22 cellular contexts compared by ENCODE assay signal in genomic region chr7:32870298-32870697, GRCh38.
"Had no signal": no experiment of that assay in that cellular context is flagged by ENCODE, and none has a peak within 500 bp of the region (broad histone marks: within the 10 kb centered on the region; RNA-seq: fewer than 3 reads in every experiment).

No MANE protein-coding gene starts in this region.

- H3K27me3 ChIP-seq: esophagus squamous epithelium, left lung, spleen, testis, tibial nerve, upper lobe of right lung, vagina had no signal

- H3K27ac Mint-ChIP-seq: nephron progenitor cell; stimulated activated naive B cell treated with anti-CD40 and anti-IgM and Interleukin-4, amounts not matched to agents 10 μg/mL and 1 μg/mL and 100 μg/mL, for 72 hours; stimulated activated naive CD8-positive, alpha-beta T cell treated with anti-CD3 and anti-CD28 coated beads, Interleukin-15, amount 100 ng/mL, for 72 hours had no signal

- H3K4me1 ChIP-seq: parathyroid adenoma, prostate gland, testis, tibial nerve had no signal

- H3K4me3 Mint-ChIP-seq: effector memory CD8-positive, alpha-beta T cell; immature natural killer cell; nephron progenitor cell; stimulated activated naive B cell treated with anti-CD40 and anti-IgM and Interleukin-4, amounts not matched to agents 10 μg/mL and 1 μg/mL and 100 μg/mL, for 72 hours; stimulated activated naive CD8-positive, alpha-beta T cell treated with anti-CD3 and anti-CD28 coated beads, Interleukin-15, amount 100 ng/mL, for 72 hours had no signal

- H3K9me3 ChIP-seq: left lung, prostate gland, testis, tibial nerve, upper lobe of right lung, vagina had no signal

- H3K4me3 ChIP-seq: esophagus squamous epithelium, left lung, lung, prostate gland, spleen, testis, tibial nerve, upper lobe of right lung, vagina had no signal

- H3K4me1 Mint-ChIP-seq: nephron progenitor cell had no signal

- DNase-seq: effector memory CD8-positive, alpha-beta T cell; esophagus squamous epithelium; foreskin fibroblast; immature natural killer cell; left lung; midbrain; nephron progenitor cell; retina; spleen; stimulated activated CD4-positive, alpha-beta T cell treated with anti-CD3 and anti-CD28 coated beads, Interleukin-15, amount 100 ng/mL, for 24 hours; stimulated activated CD4-positive, alpha-beta T cell treated with anti-CD3 and anti-CD28 coated beads, Interleukin-1b, Interleukin-23, amount 100 ng/mL, for 48 hours; stimulated activated CD4-positive, alpha-beta T cell treated with anti-CD3 and anti-CD28 coated beads, Interleukin-4, amount 100 ng/mL, for 24 hours; stimulated activated naive B cell treated with anti-CD40 and anti-IgM and Interleukin-4, amounts not matched to agents 10 μg/mL and 1 μg/mL and 100 μg/mL, for 72 hours; stimulated activated naive CD8-positive, alpha-beta T cell treated with anti-CD3 and anti-CD28 coated beads, Interleukin-15, amount 100 ng/mL, for 72 hours; testis; upper lobe of right lung had no signal

- H3K9me3 Mint-ChIP-seq: effector memory CD8-positive, alpha-beta T cell; immature natural killer cell had no signal

- H3K27ac ChIP-seq: esophagus squamous epithelium, left lung, parathyroid adenoma, prostate gland, spleen, testis, tibial nerve, upper lobe of right lung, vagina had no signal

- H3K27me3 Mint-ChIP-seq: effector memory CD8-positive, alpha-beta T cell; stimulated activated naive B cell treated with anti-CD40 and anti-IgM and Interleukin-4, amounts not matched to agents 10 μg/mL and 1 μg/mL and 100 μg/mL, for 72 hours; stimulated activated naive CD8-positive, alpha-beta T cell treated with anti-CD3 and anti-CD28 coated beads, Interleukin-15, amount 100 ng/mL, for 72 hours had no signal

- ATAC-seq: effector memory CD8-positive, alpha-beta T cell; left lung; sciatic nerve; stimulated activated naive B cell treated with anti-CD40 and anti-IgM and Interleukin-4, amounts not matched to agents 10 μg/mL and 1 μg/mL and 100 μg/mL, for 72 hours; stimulated activated naive CD8-positive, alpha-beta T cell treated with anti-CD3 and anti-CD28 coated beads, Interleukin-15, amount 100 ng/mL, for 72 hours; upper lobe of right lung had no signal

- H3K36me3 ChIP-seq: prostate gland had no signal
